In genomic region chr6:50889912-50890311, GRCh38 we compare ENCODE assay signal across 27 cellular contexts.
DNase-seq lines count a peak whose midpoint lies in the region; ATAC-seq, FAIRE-seq and TF ChIP-seq lines count a peak whose summit lies in the region.
"Had no signal": no experiment of that assay in that cellular context is flagged by ENCODE, and none has a peak within 500 bp of the region (broad histone marks: within the 10 kb centered on the region; RNA-seq: fewer than 3 reads in every experiment).

No MANE protein-coding gene starts in this region.

- BruUV-seq in K562 (replicated peaks; lab: Mats Ljungman, UMichigan) = no TSS peak

- no peaks in the 10 kb centered on the region for H3K9me1 ChIP-seq in K562 (ENCODE audit: control insufficient read depth, insufficient read depth, low read length)

- H3K27ac Mint-ChIP-seq in neural progenitor cell = no peak overlapping the region
- H3K27ac Mint-ChIP-seq: CD14-positive monocyte; CD4-positive, alpha-beta T cell; CD8-positive, alpha-beta memory T cell; HFFc6 had no signal

- H3K9me3 Mint-ChIP-seq in neural progenitor cell = no peaks in the 10 kb centered on the region
- H3K9me3 Mint-ChIP-seq: CD14-positive monocyte; CD4-positive, alpha-beta T cell had no signal

- H3K36me3 Mint-ChIP-seq in neural progenitor cell = no peaks in the 10 kb centered on the region
- H3K36me3 Mint-ChIP-seq: CD14-positive monocyte; CD8-positive, alpha-beta memory T cell had no signal

- in situ Hi-C loops in K562 (cut with MboI) = no loop called here

- no peaks in the 10 kb centered on the region for H3F3A ChIP-seq in neural progenitor cell (ENCODE audit: low read depth)

- TF ChIP-seq RAD21 in K562 (CRISPR knock-in tag; conservative IDR thresholded peaks at IDR 0.05 in 1 of 2, IDR thresholded peaks at IDR 0.05 in 1 of 2) = no peak

- H2AFZ ChIP-seq in K562 (ENCODE audit: low read depth, low read length) (peak overlapping the region; percentile 58), neural progenitor cell (replicated peaks) (no peak overlapping the region)

- no peak for FAIRE-seq in K562 (lab: Jason Lieb, UNC)
- FAIRE-seq: A549, D721Med, GM12891, GM18507, H54 had no signal

- H3K27ac ChIP-seq in SJCRH30 (no peak overlapping the region), K562 (ENCODE audit: extremely low read depth, low read depth, low read length) (no peak overlapping the region), neural progenitor cell (no peak overlapping the region)
- H3K27ac ChIP-seq: A549; BLaER1 treated with 17β-estradiol and CSF1 and Interleukin-3, amounts not matched to agents 10 nM and 100 nM had no signal

- H3K9ac ChIP-seq in K562 (ENCODE audit: insufficient read depth in 1 of 2, low read depth in 2 of 2, low read length in 2 of 2) (no peak overlapping the region), neural progenitor cell (no peak overlapping the region)
- H3K9ac ChIP-seq: BLaER1 treated with 17β-estradiol and CSF1 and Interleukin-3, amounts not matched to agents 10 nM and 100 nM had no signal

- H3K4me3 ChIP-seq in SJCRH30 (no peak overlapping the region), K562 (no peak overlapping the region), neural progenitor cell (no peak overlapping the region)
- H3K4me3 ChIP-seq: A549; BLaER1 treated with 17β-estradiol and CSF1 and Interleukin-3, amounts not matched to agents 10 nM and 100 nM; HAP-1 had no signal

- 21% methylated on average over 2 of the region's 2 CpGs for WGBS in K562 (ENCODE audit: insufficient coverage, low coverage, missing lambda C conversion rate)

- no peak for TF ChIP-seq POLR2A in K562 (conservative IDR thresholded peaks at IDR 0.05)

- H4K20me1 ChIP-seq in K562 (replicated peaks; ENCODE audit: control insufficient read depth, insufficient read depth, low read length) = no peaks in the 10 kb centered on the region
- H4K20me1 ChIP-seq in neural progenitor cell (ENCODE audit: low read depth) = no peaks in the 10 kb centered on the region
- H4K20me1 ChIP-seq: BLaER1 treated with 17β-estradiol and CSF1 and Interleukin-3, amounts not matched to agents 10 nM and 100 nM had no signal

- CTCF ChIA-PET in K562 (lab: Yijun Ruan, JAX; ENCODE audit: low intra/inter-chr PET ratio) = no interaction called here

- H3K4me2 ChIP-seq in K562 (ENCODE audit: insufficient read depth, low read length) (no peak overlapping the region; the same call in 1 of the 2 replicates), neural progenitor cell (no peak overlapping the region)
- H3K4me2 ChIP-seq: A549; BLaER1 treated with 17β-estradiol and CSF1 and Interleukin-3, amounts not matched to agents 10 nM and 100 nM had no signal

- TF ChIP-seq EP300 in K562 (IDR thresholded peaks at IDR 0.05; ENCODE audit: low read length) = no peak

- POLR2A ChIA-PET in K562 (lab: Yijun Ruan, JAX) = interaction anchor here (1.5 kb wide), 1 partner anchor 15 kb away, joined by 3 read pairs; no protein-coding TSS in a partner anchor

- TF ChIP-seq CTCF in K562 (IDR thresholded peaks at IDR 0.05 in 2 of 3, conservative IDR thresholded peaks at IDR 0.05 in 1 of 3; ENCODE audit: insufficient read depth in 2 of 3, low read depth in 1 of 3, low read length in 3 of 3) (no peak), neural progenitor cell (IDR thresholded peaks at IDR 0.05) (no peak)

- H3K36me3 ChIP-seq in SJCRH30 (no peaks in the 10 kb centered on the region), K562 (ENCODE audit: control insufficient read depth, insufficient read depth, low read length) (no peaks in the 10 kb centered on the region), neural progenitor cell (no peaks in the 10 kb centered on the region)
- H3K36me3 ChIP-seq: BE2C; BLaER1 treated with 17β-estradiol and CSF1 and Interleukin-3, amounts not matched to agents 10 nM and 100 nM; HAP-1 had no signal

- H3K4me3 Mint-ChIP-seq in neural progenitor cell = no peak overlapping the region
- H3K4me3 Mint-ChIP-seq: CD14-positive monocyte; CD4-positive, alpha-beta T cell; CD8-positive, alpha-beta memory T cell; HFFc6 had no signal

- DNase-seq in ELF-1 (ENCODE audit: low read depth, low spot score) (peak; percentile 7), SJCRH30 (peak; percentile 14 to 56), K562 (ENCODE audit: extremely low read depth in 1 of 4, low spot score in 3 of 4) (no peak), neural progenitor cell (ENCODE audit: low spot score) (peak; percentile 14), NCI-H1092 (lab: John Stamatoyannopoulos, UW) (no peak), NCI-H510A treated with DMSO at 0.1 percent for 48 hours (lab: John Stamatoyannopoulos, UW) (no peak)
- DNase-seq: 8988T; ACHN; AML-193; BE2C; CD4-positive, alpha-beta T cell; CD8-positive, alpha-beta memory T cell; DMS 273 treated with DMSO at 0.1 percent for 48 hours; DMS79; EL; GF-D8; GOT3; HFFc6 had no signal

- intact Hi-C loops in K562 (cut with micrococcal nuclease) = no loop called here

- H3K79me2 ChIP-seq in K562 (ENCODE audit: control insufficient read depth, insufficient read depth, low read length) = no peaks in the 10 kb centered on the region
- H3K79me2 ChIP-seq in neural progenitor cell (ENCODE audit: low read depth) = no peaks in the 10 kb centered on the region

- H3K27me3 Mint-ChIP-seq in neural progenitor cell (ENCODE audit: insufficient read depth, low read depth) = peaks cover 2% of the 10 kb centered on the region
- H3K27me3 Mint-ChIP-seq: CD4-positive, alpha-beta T cell; CD8-positive, alpha-beta memory T cell had no signal

- H3K4me1 ChIP-seq in SJCRH30 = peaks cover 7% of the 10 kb centered on the region
- H3K4me1 ChIP-seq in K562 (replicated peaks in 1 of 2; ENCODE audit: control insufficient read depth in 2 of 2, insufficient read depth in 2 of 2, low read length in 2 of 2) = no peaks in the 10 kb centered on the region
- H3K4me1 ChIP-seq in neural progenitor cell = peaks cover 9% of the 10 kb centered on the region
- H3K4me1 ChIP-seq: A549; BE2C; BLaER1 treated with 17β-estradiol and CSF1 and Interleukin-3, amounts not matched to agents 10 nM and 100 nM; HAP-1 had no signal

- peaks cover 21% of the 10 kb centered on the region for H3K4me1 Mint-ChIP-seq in neural progenitor cell
- H3K4me1 Mint-ChIP-seq: CD14-positive monocyte; CD8-positive, alpha-beta memory T cell had no signal

- no peaks in the 10 kb centered on the region for H3K9me3 ChIP-seq in SJCRH30 (replicated peaks)
- no peaks in the 10 kb centered on the region for H3K9me3 ChIP-seq in K562 (replicated peaks; ENCODE audit: control insufficient read depth, insufficient read depth, low read depth, low read length)
- no peaks in the 10 kb centered on the region for H3K9me3 ChIP-seq in neural progenitor cell (ENCODE audit: low read depth)
- H3K9me3 ChIP-seq: A549, BE2C, HAP-1 had no signal

- H3K27me3 ChIP-seq in SJCRH30 (no peaks in the 10 kb centered on the region), K562 (ENCODE audit: control insufficient read depth in 2 of 2, insufficient read depth in 2 of 2, low read length in 2 of 2) (no peaks in the 10 kb centered on the region), neural progenitor cell (no peaks in the 10 kb centered on the region)
- H3K27me3 ChIP-seq: BE2C; BLaER1 treated with 17β-estradiol and CSF1 and Interleukin-3, amounts not matched to agents 10 nM and 100 nM had no signal

- peak; percentile 64; the same call in 2 of the 3 replicates for ATAC-seq in K562
- no peak for ATAC-seq in HG03439 (IDR thresholded peaks at IDR 0.05; ENCODE audit: unreplicated experiment)
- ATAC-seq: A549 had no signal

TF ChIP-seq in K562, 482 proteins besides CTCF, POLR2A, EP300 and RAD21:
- TF ChIP-seq, protein P1, sequence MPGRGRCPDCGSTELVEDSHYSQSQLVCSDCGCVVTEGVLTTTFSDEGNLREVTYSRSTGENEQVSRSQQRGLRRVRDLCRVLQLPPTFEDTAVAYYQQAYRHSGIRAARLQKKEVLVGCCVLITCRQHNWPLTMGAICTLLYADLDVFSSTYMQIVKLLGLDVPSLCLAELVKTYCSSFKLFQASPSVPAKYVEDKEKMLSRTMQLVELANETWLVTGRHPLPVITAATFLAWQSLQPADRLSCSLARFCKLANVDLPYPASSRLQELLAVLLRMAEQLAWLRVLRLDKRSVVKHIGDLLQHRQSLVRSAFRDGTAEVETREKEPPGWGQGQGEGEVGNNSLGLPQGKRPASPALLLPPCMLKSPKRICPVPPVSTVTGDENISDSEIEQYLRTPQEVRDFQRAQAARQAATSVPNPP (IDR thresholded peaks at IDR 0.05; ENCODE audit: borderline replicate concordance, insufficient read depth, insufficient read length) = no peak
- TF ChIP-seq CREM (IDR thresholded peaks at IDR 0.05; ENCODE audit: low read depth) = no peak
- TF ChIP-seq CBFA2T2 (conservative IDR thresholded peaks at IDR 0.05) = no peak
- TF ChIP-seq ZNF121 (CRISPR knock-in tag; conservative IDR thresholded peaks at IDR 0.05) = no peak
TF ChIP-seq in K562: peak in this region for 0.

Comparison
In these comparisons a context has a peak if more than half of its experiments do, and no peak if none do; other contexts are left out.
1. DNase-seq: peak in ELF-1 (single experiment), SJCRH30 (2 of 2) and neural progenitor cell (single experiment); none in K562 (0 of 4), NCI-H1092 (single experiment) and NCI-H510A treated with DMSO at 0.1 percent for 48 hours (single experiment).